In genomic region chr4:168790898-168791297, GRCh38 we compare ENCODE assay signal across 23 cellular contexts.
"Had no signal": no experiment of that assay in that cellular context is flagged by ENCODE, and none has a peak within 500 bp of the region (broad histone marks: within the 10 kb centered on the region; RNA-seq: fewer than 3 reads in every experiment).

No MANE protein-coding gene starts in this region.

- DNase-seq: activated B cell treated with CpG ODN at 0.5 μM for 24 hours; activated CD4-positive, alpha-beta memory T cell treated with anti-CD3 and anti-CD28 coated beads, Interleukin-2, amount 10 ng/mL, durations not matched to agents 7 days and 5 days; activated CD4-positive, alpha-beta T cell treated with anti-CD3 and anti-CD28 coated beads for 48 hours; activated CD8-positive, alpha-beta memory T cell treated with anti-CD3 and anti-CD28 coated beads, Interleukin-2, amount 10 ng/mL, durations not matched to agents 7 days and 5 days; activated naive CD4-positive, alpha-beta T cell treated with Interleukin-2 at 50 U/mL for 16 hours; activated naive CD8-positive, alpha-beta T cell treated with anti-CD3 and anti-CD28 coated beads, Interleukin-2, amount 10 ng/mL, durations not matched to agents 7 days and 5 days; activated T-cell treated with anti-CD3 and anti-CD28 coated beads, Interleukin-2, amount 50 U/mL, for 1 hour; amygdala; mucosa of descending colon; naive thymus-derived CD8-positive, alpha-beta T cell; occipital lobe; stimulated activated CD4-positive, alpha-beta T cell treated with anti-CD3 and anti-CD28 coated beads, Interleukin-4, amount 100 ng/mL, for 24 hours; stomach; T-cell; T-helper 9 cell had no signal

- H3K27me3 ChIP-seq: stomach had no signal

- H3K4me3 ChIP-seq: coronary artery, mucosa of descending colon, stomach had no signal

- H3K9me3 ChIP-seq: mucosa of descending colon, stomach had no signal

- H3K9me3 Mint-ChIP-seq: activated B cell treated with CpG ODN at 0.5 μM for 24 hours; activated CD4-positive, alpha-beta memory T cell treated with anti-CD3 and anti-CD28 coated beads, Interleukin-2, amount 10 ng/mL, durations not matched to agents 7 days and 5 days; activated naive CD8-positive, alpha-beta T cell treated with anti-CD3 and anti-CD28 coated beads, Interleukin-2, amount 10 ng/mL, durations not matched to agents 7 days and 5 days; activated T-helper 17 cell treated with anti-CD3 and anti-CD28 coated beads, Interleukin-2, amount 50 U/mL, for 72 hours; central memory CD8-positive, alpha-beta T cell; naive thymus-derived CD8-positive, alpha-beta T cell; stimulated activated effector memory CD8-positive, alpha-beta T cell treated with anti-CD3 and anti-CD28 coated beads, Interleukin-12 subunit alpha, Interleukin-12 subunit beta, amount 100 ng/mL, for 72 hours; T-cell had no signal

- H3K36me3 ChIP-seq: stomach had no signal

- H3K4me3 Mint-ChIP-seq: activated B cell treated with CpG ODN at 0.5 μM for 24 hours; activated CD4-positive, alpha-beta memory T cell treated with anti-CD3 and anti-CD28 coated beads, Interleukin-2, amount 10 ng/mL, durations not matched to agents 7 days and 5 days; activated CD8-positive, alpha-beta memory T cell treated with anti-CD3 and anti-CD28 coated beads, Interleukin-2, amount 10 ng/mL, durations not matched to agents 7 days and 5 days; activated naive CD8-positive, alpha-beta T cell treated with anti-CD3 and anti-CD28 coated beads, Interleukin-2, amount 10 ng/mL, durations not matched to agents 7 days and 5 days; activated T-helper 17 cell treated with anti-CD3 and anti-CD28 coated beads, Interleukin-2, amount 50 U/mL, for 72 hours; brain; central memory CD8-positive, alpha-beta T cell; naive thymus-derived CD8-positive, alpha-beta T cell; stimulated activated effector memory CD8-positive, alpha-beta T cell treated with anti-CD3 and anti-CD28 coated beads, Interleukin-12 subunit alpha, Interleukin-12 subunit beta, amount 100 ng/mL, for 72 hours; T-cell had no signal

- H3K36me3 Mint-ChIP-seq: activated CD8-positive, alpha-beta memory T cell treated with anti-CD3 and anti-CD28 coated beads, Interleukin-2, amount 10 ng/mL, durations not matched to agents 7 days and 5 days; activated naive CD8-positive, alpha-beta T cell treated with anti-CD3 and anti-CD28 coated beads, Interleukin-2, amount 10 ng/mL, durations not matched to agents 7 days and 5 days; brain; naive thymus-derived CD8-positive, alpha-beta T cell; stimulated activated effector memory CD8-positive, alpha-beta T cell treated with anti-CD3 and anti-CD28 coated beads, Interleukin-12 subunit alpha, Interleukin-12 subunit beta, amount 100 ng/mL, for 72 hours; T-cell had no signal

- H3K27ac Mint-ChIP-seq: activated B cell treated with CpG ODN at 0.5 μM for 24 hours; activated CD4-positive, alpha-beta memory T cell treated with anti-CD3 and anti-CD28 coated beads, Interleukin-2, amount 10 ng/mL, durations not matched to agents 7 days and 5 days; activated CD8-positive, alpha-beta memory T cell treated with anti-CD3 and anti-CD28 coated beads, Interleukin-2, amount 10 ng/mL, durations not matched to agents 7 days and 5 days; activated naive CD8-positive, alpha-beta T cell treated with anti-CD3 and anti-CD28 coated beads, Interleukin-2, amount 10 ng/mL, durations not matched to agents 7 days and 5 days; activated T-helper 17 cell treated with anti-CD3 and anti-CD28 coated beads, Interleukin-2, amount 50 U/mL, for 72 hours; naive thymus-derived CD8-positive, alpha-beta T cell; progenitor cell of endocrine pancreas; stimulated activated effector memory CD8-positive, alpha-beta T cell treated with anti-CD3 and anti-CD28 coated beads, Interleukin-12 subunit alpha, Interleukin-12 subunit beta, amount 100 ng/mL, for 72 hours; T-cell had no signal

- H3K27me3 Mint-ChIP-seq: activated B cell treated with CpG ODN at 0.5 μM for 24 hours; activated T-helper 17 cell treated with anti-CD3 and anti-CD28 coated beads, Interleukin-2, amount 50 U/mL, for 72 hours; brain; progenitor cell of endocrine pancreas had no signal

- H3K4me1 Mint-ChIP-seq: activated CD4-positive, alpha-beta memory T cell treated with anti-CD3 and anti-CD28 coated beads, Interleukin-2, amount 10 ng/mL, durations not matched to agents 7 days and 5 days; activated CD8-positive, alpha-beta memory T cell treated with anti-CD3 and anti-CD28 coated beads, Interleukin-2, amount 10 ng/mL, durations not matched to agents 7 days and 5 days; activated naive CD8-positive, alpha-beta T cell treated with anti-CD3 and anti-CD28 coated beads, Interleukin-2, amount 10 ng/mL, durations not matched to agents 7 days and 5 days; activated T-helper 17 cell treated with anti-CD3 and anti-CD28 coated beads, Interleukin-2, amount 50 U/mL, for 72 hours; central memory CD8-positive, alpha-beta T cell; stimulated activated effector memory CD8-positive, alpha-beta T cell treated with anti-CD3 and anti-CD28 coated beads, Interleukin-12 subunit alpha, Interleukin-12 subunit beta, amount 100 ng/mL, for 72 hours; T-cell had no signal

- ATAC-seq: activated CD8-positive, alpha-beta memory T cell treated with anti-CD3 and anti-CD28 coated beads, Interleukin-2, amount 10 ng/mL, durations not matched to agents 7 days and 5 days; activated T-helper 17 cell treated with anti-CD3 and anti-CD28 coated beads, Interleukin-2, amount 50 U/mL, for 72 hours; left lobe of liver; mucosa of descending colon; naive thymus-derived CD8-positive, alpha-beta T cell; SK-N-SH treated with all-trans-retinoic acid at 6 μM for 48 hours; stimulated activated effector memory CD8-positive, alpha-beta T cell treated with anti-CD3 and anti-CD28 coated beads, Interleukin-12 subunit alpha, Interleukin-12 subunit beta, amount 100 ng/mL, for 72 hours; T-cell had no signal
